Comparison of ENCODE assay signal across 20 cellular contexts in the genomic region with DNA sequence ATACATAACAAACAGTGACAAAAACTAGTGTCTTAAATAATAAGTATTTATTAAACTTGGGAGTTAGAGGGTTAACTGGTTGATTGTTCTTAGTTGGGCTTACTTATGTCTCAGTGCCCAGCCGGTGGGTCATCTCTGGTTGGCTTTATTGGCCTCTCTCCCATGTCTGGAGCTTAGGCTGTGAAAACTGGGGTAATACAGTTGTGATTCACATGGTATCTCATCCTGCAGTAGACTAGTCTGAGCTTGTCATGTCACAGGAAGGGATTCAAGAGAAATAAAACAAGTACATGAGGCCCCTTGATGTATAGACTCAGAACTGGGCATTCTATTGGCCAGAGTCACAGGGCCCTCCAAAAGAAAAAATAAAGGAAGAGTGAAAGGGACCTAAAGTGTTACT.
DNase-seq lines count a peak whose midpoint lies in the region; ATAC-seq, FAIRE-seq and TF ChIP-seq lines count a peak whose summit lies in the region.
"Had no signal": no experiment of that assay in that cellular context is flagged by ENCODE, and none has a peak within 500 bp of the region (broad histone marks: within the 10 kb centered on the region; RNA-seq: fewer than 3 reads in every experiment).

No MANE protein-coding gene starts in this region.

- H3K27me3 ChIP-seq in breast epithelium (no peaks in the 10 kb centered on the region), RWPE2 (ENCODE audit: insufficient read depth, poor library complexity, severe bottlenecking) (no peaks in the 10 kb centered on the region), bronchial epithelial cell (ENCODE audit: control insufficient read depth, insufficient read depth, low read length) (no peaks in the 10 kb centered on the region)
- H3K27me3 ChIP-seq: BE2C had no signal

- DNase-seq in MCF 10A (ENCODE audit: unreplicated experiment) (peak; percentile 30), breast epithelium (ENCODE audit: low spot score in 2 of 2) (no peak), RWPE2 (ENCODE audit: low spot score) (no peak), bronchial epithelial cell (ENCODE audit: low read depth) (peak; percentile 90), occipital lobe (lab: John Stamatoyannopoulos, UW) (no peak)
- DNase-seq: ACHN; BE2C; C1 segment of cervical spinal cord; Caco-2; CD4-positive, CD25-positive, alpha-beta regulatory T cell; CD8-positive, alpha-beta memory T cell; GM23248; IMR-90 had no signal

- intact Hi-C loops in MCF 10A (cut with micrococcal nuclease) (no loop called here), breast epithelium (cut with DNase I; ENCODE audit: low total_unique reads) (no loop called here)

- POLR2A ChIA-PET in MCF 10A (lab: Yijun Ruan, JAX): interaction anchor here (0.6 kb wide), 1 partner anchor 773 kb away, joined by 3 read pairs; no protein-coding TSS in a partner anchor

- H3K4me3 ChIP-seq in breast epithelium: no peak overlapping the region
- no peak overlapping the region for H3K4me3 ChIP-seq in RWPE2 (ENCODE audit: severe bottlenecking)
- H3K4me3 ChIP-seq in bronchial epithelial cell (ENCODE audit: low read depth, low read length): no peak overlapping the region
- H3K4me3 ChIP-seq: GM23248, HAP-1 had no signal

- no peak overlapping the region for H3K4me3 Mint-ChIP-seq in MCF 10A (ENCODE audit: unreplicated experiment)
- H3K4me3 Mint-ChIP-seq: CD4-positive, CD25-positive, alpha-beta regulatory T cell; CD8-positive, alpha-beta memory T cell had no signal

- H3K27ac Mint-ChIP-seq in MCF 10A (ENCODE audit: low read depth, unreplicated experiment): no peak overlapping the region
- H3K27ac Mint-ChIP-seq: CD4-positive, CD25-positive, alpha-beta regulatory T cell; CD8-positive, alpha-beta memory T cell had no signal

- TF ChIP-seq CTCF in MCF 10A (IDR thresholded peaks at IDR 0.05; ENCODE audit: unreplicated experiment): no peak
- no peak for TF ChIP-seq CTCF in breast epithelium (IDR thresholded peaks at IDR 0.05)
- TF ChIP-seq CTCF in RWPE2 (IDR thresholded peaks at IDR 0.05; ENCODE audit: poor library complexity, severe bottlenecking): no peak
- TF ChIP-seq CTCF in bronchial epithelial cell (IDR thresholded peaks at IDR 0.05; ENCODE audit: insufficient read depth, low read length, severe bottlenecking): no peak

- H3K36me3 Mint-ChIP-seq in MCF 10A (ENCODE audit: insufficient read depth, unreplicated experiment): no peaks in the 10 kb centered on the region
- H3K36me3 Mint-ChIP-seq: CD4-positive, CD25-positive, alpha-beta regulatory T cell; CD8-positive, alpha-beta memory T cell had no signal

- CTCF ChIA-PET in MCF 10A (lab: Yijun Ruan, JAX): no interaction called here

- TF ChIP-seq POLR2A in breast epithelium (IDR thresholded peaks at IDR 0.05): no peak

- H3K9me3 Mint-ChIP-seq in MCF 10A (ENCODE audit: unreplicated experiment): no peaks in the 10 kb centered on the region

- H3K4me1 ChIP-seq in breast epithelium (no peaks in the 10 kb centered on the region), RWPE2 (ENCODE audit: insufficient read depth, poor library complexity, severe bottlenecking) (peaks cover 7% of the 10 kb centered on the region)
- H3K4me1 ChIP-seq: BE2C, Caco-2, HAP-1 had no signal

- H3K27me3 Mint-ChIP-seq in MCF 10A (ENCODE audit: insufficient read depth, unreplicated experiment): no peaks in the 10 kb centered on the region
- H3K27me3 Mint-ChIP-seq: CD4-positive, CD25-positive, alpha-beta regulatory T cell; CD8-positive, alpha-beta memory T cell had no signal

- ATAC-seq in RWPE2 (ENCODE audit: low read depth) (peak; percentile 86), GM21576 (IDR thresholded peaks at IDR 0.05; ENCODE audit: unreplicated experiment) (no peak), HG02870 (IDR thresholded peaks at IDR 0.05; ENCODE audit: unreplicated experiment) (no peak)

- H3K36me3 ChIP-seq in breast epithelium (no peaks in the 10 kb centered on the region), RWPE2 (ENCODE audit: low read depth) (no peaks in the 10 kb centered on the region), bronchial epithelial cell (ENCODE audit: control insufficient read depth, insufficient read depth, low read length) (no peaks in the 10 kb centered on the region)
- H3K36me3 ChIP-seq: BE2C, HAP-1 had no signal

- H3K27ac ChIP-seq in breast epithelium: no peak overlapping the region
- no peak overlapping the region for H3K27ac ChIP-seq in RWPE2 (ENCODE audit: poor library complexity, severe bottlenecking)
- H3K27ac ChIP-seq: GM23248 had no signal

- no peak for FAIRE-seq in bronchial epithelial cell (lab: Jason Lieb, UNC)
- FAIRE-seq: D721Med, G401.6, GM12891, GM19239 had no signal

- H3K4me1 Mint-ChIP-seq in MCF 10A (ENCODE audit: insufficient read depth, unreplicated experiment): peaks cover 7% of the 10 kb centered on the region
- H3K4me1 Mint-ChIP-seq: CD4-positive, CD25-positive, alpha-beta regulatory T cell; CD8-positive, alpha-beta memory T cell had no signal

- H3K9me3 ChIP-seq in breast epithelium (no peaks in the 10 kb centered on the region), RWPE2 (ENCODE audit: severe bottlenecking) (no peaks in the 10 kb centered on the region)
- H3K9me3 ChIP-seq: BE2C, Caco-2, HAP-1 had no signal

- BruUV-seq in MCF 10A (replicated peaks; lab: Mats Ljungman, UMichigan): no TSS peak

Comparison
In these comparisons a context has a peak if more than half of its experiments do, and no peak if none do; other contexts are left out.
1. DNase-seq: peak in MCF 10A (single experiment) and bronchial epithelial cell (single experiment); none in breast epithelium (0 of 2), RWPE2 (single experiment) and occipital lobe (single experiment).